6 cellular contexts compared by ENCODE assay signal in genomic region chr6:160233950-160234629, GRCh38. TPM values are rescaled to one million over a fixed set of nuclear protein-coding genes. Genes with fewer than 3 reads are reported as not detected.
"Had no signal": no experiment of that assay in that cellular context is flagged by ENCODE, and none has a peak within 500 bp of the region (broad histone marks: within the 10 kb centered on the region; RNA-seq: fewer than 3 reads in every experiment).

No MANE protein-coding gene starts in this region.

RNA-seq across cellular contexts. Expression of gene SLC22A2, which starts 24.5 kb away (rescaled TPM):
- total RNA-seq: GM23248, H4, HepG2, HFFc6, HT1080 had no signal
- polyA plus RNA-seq: GM23248, HepG2, IgD-negative memory B cell had no signal
